Comparison of ENCODE assay signal across 17 cellular contexts in the genomic region with DNA sequence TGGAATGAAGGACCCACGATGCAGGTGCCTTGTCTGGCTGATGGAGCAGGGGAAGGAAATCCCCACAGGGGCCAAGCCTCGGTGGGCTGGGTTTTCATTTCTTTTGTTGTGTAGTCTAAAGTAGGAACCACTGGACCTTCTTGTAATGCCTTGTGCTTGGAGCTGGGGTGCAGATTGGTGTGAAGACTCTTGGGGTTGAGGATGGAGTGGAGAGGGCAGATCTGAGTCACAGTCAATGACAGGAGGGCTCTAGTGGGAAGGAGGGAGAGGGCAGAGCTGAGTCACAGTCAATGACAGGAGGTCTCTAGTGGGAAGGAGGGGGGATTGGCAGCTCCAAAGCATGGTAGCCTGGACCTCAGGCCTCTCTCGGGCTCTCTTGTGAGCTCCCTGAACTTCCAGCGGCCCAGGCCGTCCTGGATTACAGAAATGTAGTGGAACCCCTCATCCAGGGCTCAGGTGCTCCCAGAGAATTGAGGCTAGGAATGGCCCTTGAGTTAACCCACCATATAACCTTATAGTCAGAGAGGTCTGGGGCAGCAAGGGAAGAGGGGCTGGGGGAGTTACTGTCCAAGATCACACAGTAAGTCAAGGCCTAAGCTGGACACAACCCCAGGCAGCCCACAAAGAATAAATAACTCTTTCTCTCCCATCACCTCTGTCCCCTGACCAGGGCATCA.
DNase-seq lines count a peak whose midpoint lies in the region; ATAC-seq and TF ChIP-seq lines count a peak whose summit lies in the region.
"Had no signal": no experiment of that assay in that cellular context is flagged by ENCODE, and none has a peak within 500 bp of the region (broad histone marks: within the 10 kb centered on the region; RNA-seq: fewer than 3 reads in every experiment).

No MANE protein-coding gene starts in this region.

- no peak for ATAC-seq in HG02981 (IDR thresholded peaks at IDR 0.05; ENCODE audit: unreplicated experiment)

- H3K9me3 Mint-ChIP-seq in activated T-helper 2 cell treated with anti-CD3 and anti-CD28 coated beads, Interferon-gamma antibody, Interleukin-2, Interleukin-4, amounts not matched to agents 10 μg/mL and 5 μg/mL and 100 μg/mL, durations not matched to agents 14 hours and 24 hours and 36 hours: no peaks in the 10 kb centered on the region

- no peak overlapping the region for H3K27ac Mint-ChIP-seq in activated T-helper 2 cell treated with anti-CD3 and anti-CD28 coated beads, Interferon-gamma antibody, Interleukin-2, Interleukin-4, amounts not matched to agents 10 μg/mL and 5 μg/mL and 100 μg/mL, durations not matched to agents 14 hours and 24 hours and 36 hours

- peaks cover 3% of the 10 kb centered on the region for H3K27me3 Mint-ChIP-seq in activated T-helper 2 cell treated with anti-CD3 and anti-CD28 coated beads, Interferon-gamma antibody, Interleukin-2, Interleukin-4, amounts not matched to agents 10 μg/mL and 5 μg/mL and 100 μg/mL, durations not matched to agents 14 hours and 24 hours and 36 hours (ENCODE audit: low read depth)

- H3K27ac ChIP-seq in dorsolateral prefrontal cortex: no peak overlapping the region
- H3K27ac ChIP-seq: left ventricle myocardium inferior had no signal

- H3K27me3 ChIP-seq in dorsolateral prefrontal cortex: peaks cover 0 to 21% (median 0%) of the 10 kb centered on the region in 45 donors

- no peak for TF ChIP-seq CTCF in dorsolateral prefrontal cortex (IDR thresholded peaks at IDR 0.05 in 54 of 56, conservative IDR thresholded peaks at IDR 0.05 in 2 of 56; ENCODE audit: low read depth in 1 of 56, partially characterized antibody in 56 of 56)

- H3K4me3 ChIP-seq in dorsolateral prefrontal cortex: no peak overlapping the region
- H3K4me3 ChIP-seq: GM12878, left ventricle myocardium inferior had no signal

- no peaks in the 10 kb centered on the region for H3K36me3 Mint-ChIP-seq in activated T-helper 2 cell treated with anti-CD3 and anti-CD28 coated beads, Interferon-gamma antibody, Interleukin-2, Interleukin-4, amounts not matched to agents 10 μg/mL and 5 μg/mL and 100 μg/mL, durations not matched to agents 14 hours and 24 hours and 36 hours (ENCODE audit: low read depth)

- H3K4me1 Mint-ChIP-seq in activated T-helper 2 cell treated with anti-CD3 and anti-CD28 coated beads, Interferon-gamma antibody, Interleukin-2, Interleukin-4, amounts not matched to agents 10 μg/mL and 5 μg/mL and 100 μg/mL, durations not matched to agents 14 hours and 24 hours and 36 hours (ENCODE audit: low read depth): no peaks in the 10 kb centered on the region

- DNase-seq in AG20443 (ENCODE audit: low spot score) (peak; percentile 12), ELF-1 (ENCODE audit: low read depth, low spot score) (peak; percentile 0), posterior vena cava (ENCODE audit: low spot score) (peak; percentile 63), dorsolateral prefrontal cortex (no peak), UCSD-AML1 (lab: John Stamatoyannopoulos, UW; ENCODE audit: unreplicated experiment) (no peak)
- peak; percentile 4 for DNase-seq in activated T-helper 2 cell treated with anti-CD3 and anti-CD28 coated beads, Interferon-gamma antibody, Interleukin-2, Interleukin-4, amounts not matched to agents 10 μg/mL and 5 μg/mL and 100 μg/mL, durations not matched to agents 14 hours and 24 hours and 36 hours (ENCODE audit: low spot score)
- no peak for DNase-seq in activated CD4-positive, CD25-positive, alpha-beta regulatory T cell treated with anti-CD3 and anti-CD28 coated beads, Interleukin-2, amount 50 U/mL, for 72 hours
- DNase-seq: activated CD4-positive, alpha-beta T cell treated with anti-CD3 and anti-CD28 coated beads for 1 hour; KG1; left ventricle myocardium inferior; NCI-H2081 treated with DMSO at 0.1 percent for 48 hours; NCI-H526 treated with DMSO at 0.1 percent for 48 hours; nucleus accumbens; SK-N-SH; T-helper 9 cell had no signal

- intact Hi-C loops in activated T-helper 2 cell treated with anti-CD3 and anti-CD28 coated beads, Interferon-gamma antibody, Interleukin-2, Interleukin-4, amounts not matched to agents 10 μg/mL and 5 μg/mL and 100 μg/mL, durations not matched to agents 14 hours and 24 hours and 36 hours (cut with micrococcal nuclease): no loop called here
- intact Hi-C loops in posterior vena cava (cut with DNase I) (loop anchor here in 1 of 2 donors (5.0 kb wide), 1 partner anchor 1017 kb away; no protein-coding TSS in a partner anchor), dorsolateral prefrontal cortex (cut with DNase I) (no loop called here)

- H3K4me3 Mint-ChIP-seq in activated T-helper 2 cell treated with anti-CD3 and anti-CD28 coated beads, Interferon-gamma antibody, Interleukin-2, Interleukin-4, amounts not matched to agents 10 μg/mL and 5 μg/mL and 100 μg/mL, durations not matched to agents 14 hours and 24 hours and 36 hours (ENCODE audit: low read depth): no peak overlapping the region

Comparison
In these comparisons a context has a peak if more than half of its experiments do, and no peak if none do; other contexts are left out.
1. DNase-seq: peak in AG20443 (single experiment), ELF-1 (single experiment), activated T-helper 2 cell treated with anti-CD3 and anti-CD28 coated beads, Interferon-gamma antibody, Interleukin-2, Interleukin-4, amounts not matched to agents 10 μg/mL and 5 μg/mL and 100 μg/mL, durations not matched to agents 14 hours and 24 hours and 36 hours (single experiment) and posterior vena cava (single experiment); none in activated CD4-positive, CD25-positive, alpha-beta regulatory T cell treated with anti-CD3 and anti-CD28 coated beads, Interleukin-2, amount 50 U/mL, for 72 hours (single experiment), dorsolateral prefrontal cortex (0 of 10) and UCSD-AML1 (single experiment).